Comparison of ENCODE assay signal across 18 cellular contexts in genomic region chr7:20417675-20418382, GRCh38.
DNase-seq lines count a peak whose midpoint lies in the region; ATAC-seq and TF ChIP-seq lines count a peak whose summit lies in the region.
"Had no signal": no experiment of that assay in that cellular context is flagged by ENCODE, and none has a peak within 500 bp of the region (broad histone marks: within the 10 kb centered on the region; RNA-seq: fewer than 3 reads in every experiment).

No MANE protein-coding gene starts in this region.

- no peaks in the 10 kb centered on the region for H3K9me3 ChIP-seq in mucosa of descending colon
- H3K9me3 ChIP-seq in transverse colon = no peaks in the 10 kb centered on the region
- H3K9me3 ChIP-seq: BLaER1 treated with 17β-estradiol and CSF1 and Interleukin-3, amounts not matched to agents 10 nM and 100 nM had no signal

- H3K27me3 ChIP-seq in transverse colon = no peaks in the 10 kb centered on the region
- H3K27me3 ChIP-seq: BLaER1 treated with 17β-estradiol and CSF1 and Interleukin-3, amounts not matched to agents 10 nM and 100 nM had no signal

- no peaks in the 10 kb centered on the region for H3K36me3 ChIP-seq in mucosa of descending colon (ENCODE audit: low read depth)
- H3K36me3 ChIP-seq in transverse colon = no peaks in the 10 kb centered on the region
- H3K36me3 ChIP-seq: BLaER1 treated with 17β-estradiol and CSF1 and Interleukin-3, amounts not matched to agents 10 nM and 100 nM had no signal

- 41 to 55% methylated on average over 3 of the region's 3 CpGs for whole genome bisulfite sequencing in transverse colon (ENCODE audit: low coverage in 1 of 2), 2 donors

- in situ Hi-C loops in transverse colon (cut with MboI; ENCODE audit: low pct_ligation_motif_present in 1 of 4, low pct_unique_long_range_greater_than_20kb in 1 of 4, low sequenced_read_pairs in 3 of 4) = no loop called here

- peak overlapping the region; percentile 62 for H3K27ac ChIP-seq in VCaP
- peak overlapping the region; percentile 36 to 50 (median 49) for H3K27ac ChIP-seq in transverse colon
- H3K27ac ChIP-seq: BLaER1 treated with 17β-estradiol and CSF1 and Interleukin-3, amounts not matched to agents 10 nM and 100 nM; GM23248 had no signal

- intact Hi-C loops in mucosa of descending colon (cut with DNase I, micrococcal nuclease) = no loop called here
- intact Hi-C loops in transverse colon (cut with DNase I; ENCODE audit: low total_unique reads) = no loop called here

- CTCF ChIA-PET in HEK293T (lab: Yijun Ruan, JAX) = no interaction called here

- H3K4me3 ChIP-seq in mucosa of descending colon = no peak overlapping the region
- H3K4me3 ChIP-seq in transverse colon = no peak overlapping the region
- H3K4me3 ChIP-seq: BLaER1 treated with 17β-estradiol and CSF1 and Interleukin-3, amounts not matched to agents 10 nM and 100 nM; GM12878; GM23248 had no signal

- TF ChIP-seq POLR2A in transverse colon (IDR thresholded peaks at IDR 0.05) = no peak

- POLR2A ChIA-PET in HEK293T (lab: Yijun Ruan, JAX) = no interaction called here

- peak; percentile 98 for ATAC-seq in mucosa of descending colon
- no peak for ATAC-seq in GM21619 (IDR thresholded peaks at IDR 0.05; ENCODE audit: unreplicated experiment)
- no peak for ATAC-seq in HG03025 (IDR thresholded peaks at IDR 0.05; ENCODE audit: low FRiP score, unreplicated experiment)
- ATAC-seq: CD8-positive, alpha-beta T cell; HCT116; HepG2 had no signal

- TF ChIP-seq EP300 in transverse colon (IDR thresholded peaks at IDR 0.05; ENCODE audit: low read depth) = no peak

- DNase-seq in HT-29 (ENCODE audit: low spot score) = peak; percentile 64
- DNase-seq in mucosa of descending colon = peak in 1 of 3 donors; percentile 52
- DNase-seq in transverse colon = no peak
- DNase-seq in HEK293T (ENCODE audit: extremely low spot score) = no peak
- DNase-seq: Calu3; CD8-positive, alpha-beta T cell; DMS53; DND-41; EL; GM23248; KG1 had no signal

- TF ChIP-seq CTCF in VCaP (conservative IDR thresholded peaks at IDR 0.05) (no peak), mucosa of descending colon (IDR thresholded peaks at IDR 0.05) (no peak), transverse colon (IDR thresholded peaks at IDR 0.05) (no peak)

- H3K4me1 ChIP-seq in mucosa of descending colon (ENCODE audit: low read depth) (peaks cover 7% of the 10 kb centered on the region), transverse colon (peaks cover 0 to 18% (median 10%) of the 10 kb centered on the region in 4 donors)

TF ChIP-seq in HEK293T, 16 proteins besides CTCF, POLR2A, EP300 and RAD21:
- TF ChIP-seq ZNF384 (IDR thresholded peaks at IDR 0.05) (no peak), TARDBP (IDR thresholded peaks at IDR 0.05) (no peak), BHLHE40 (IDR thresholded peaks at IDR 0.05; ENCODE audit: borderline replicate concordance) (no peak), HDGF (IDR thresholded peaks at IDR 0.05; ENCODE audit: borderline replicate concordance) (no peak), L3MBTL2 (conservative IDR thresholded peaks at IDR 0.05) (no peak), CTBP1 (IDR thresholded peaks at IDR 0.05; ENCODE audit: borderline replicate concordance) (no peak), FOXA1 (IDR thresholded peaks at IDR 0.05) (no peak), ELF4 (IDR thresholded peaks at IDR 0.05) (no peak), NFRKB (IDR thresholded peaks at IDR 0.05) (no peak), LEF1 (IDR thresholded peaks at IDR 0.05; ENCODE audit: borderline replicate concordance) (no peak), FOXM1 (IDR thresholded peaks at IDR 0.05; ENCODE audit: borderline replicate concordance) (no peak), SP1 (IDR thresholded peaks at IDR 0.05) (no peak), PKNOX1 (IDR thresholded peaks at IDR 0.05) (no peak), FOXK2 (IDR thresholded peaks at IDR 0.05) (no peak), SUZ12 (IDR thresholded peaks at IDR 0.05) (no peak), ARNT (IDR thresholded peaks at IDR 0.05) (no peak)
